1 cellular context compared by ENCODE assay signal in the genomic region with DNA sequence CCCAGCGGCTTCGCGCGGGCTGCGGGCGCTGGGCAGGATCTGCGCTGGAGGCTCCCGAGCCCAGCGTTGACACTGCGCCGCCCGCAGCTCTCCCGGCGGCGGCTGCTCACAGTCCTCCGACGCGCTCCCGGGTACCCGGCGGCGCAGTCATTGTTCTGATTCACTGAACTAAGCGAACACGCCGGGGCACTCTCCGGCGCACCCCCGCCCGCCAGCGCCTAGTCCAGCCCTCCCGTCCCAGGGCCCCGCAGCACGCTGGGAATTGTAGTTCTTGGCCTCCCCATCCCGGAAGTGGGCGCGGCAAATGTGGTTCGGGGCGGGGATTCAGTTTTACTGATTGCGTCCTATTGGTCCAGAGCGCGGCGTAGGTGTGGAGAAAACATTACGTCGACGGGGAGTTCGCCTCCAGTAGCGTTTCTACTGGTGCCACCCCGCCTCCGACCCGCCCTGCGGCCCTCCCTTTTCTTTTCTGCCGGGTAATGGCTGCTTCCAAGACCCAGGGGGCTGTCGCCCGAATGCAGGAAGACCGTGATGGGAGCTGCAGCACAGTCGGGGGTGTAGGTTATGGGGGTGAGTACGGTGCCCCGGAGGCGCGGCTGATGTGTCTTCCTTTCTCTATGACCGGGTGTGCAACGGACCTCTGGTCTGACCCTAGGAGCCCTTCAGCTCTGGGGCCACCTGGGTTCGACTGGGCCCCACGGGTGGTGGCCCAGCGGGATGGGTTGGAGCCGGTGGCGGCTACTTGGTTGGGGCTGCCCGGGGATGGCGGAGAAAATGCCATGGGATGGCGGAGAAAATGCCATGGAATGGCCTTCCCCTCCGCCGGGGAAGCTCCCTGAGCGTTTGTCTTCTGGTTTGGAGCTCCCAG.
TF ChIP-seq lines count a peak whose summit lies in the region.

A gene with protein sequence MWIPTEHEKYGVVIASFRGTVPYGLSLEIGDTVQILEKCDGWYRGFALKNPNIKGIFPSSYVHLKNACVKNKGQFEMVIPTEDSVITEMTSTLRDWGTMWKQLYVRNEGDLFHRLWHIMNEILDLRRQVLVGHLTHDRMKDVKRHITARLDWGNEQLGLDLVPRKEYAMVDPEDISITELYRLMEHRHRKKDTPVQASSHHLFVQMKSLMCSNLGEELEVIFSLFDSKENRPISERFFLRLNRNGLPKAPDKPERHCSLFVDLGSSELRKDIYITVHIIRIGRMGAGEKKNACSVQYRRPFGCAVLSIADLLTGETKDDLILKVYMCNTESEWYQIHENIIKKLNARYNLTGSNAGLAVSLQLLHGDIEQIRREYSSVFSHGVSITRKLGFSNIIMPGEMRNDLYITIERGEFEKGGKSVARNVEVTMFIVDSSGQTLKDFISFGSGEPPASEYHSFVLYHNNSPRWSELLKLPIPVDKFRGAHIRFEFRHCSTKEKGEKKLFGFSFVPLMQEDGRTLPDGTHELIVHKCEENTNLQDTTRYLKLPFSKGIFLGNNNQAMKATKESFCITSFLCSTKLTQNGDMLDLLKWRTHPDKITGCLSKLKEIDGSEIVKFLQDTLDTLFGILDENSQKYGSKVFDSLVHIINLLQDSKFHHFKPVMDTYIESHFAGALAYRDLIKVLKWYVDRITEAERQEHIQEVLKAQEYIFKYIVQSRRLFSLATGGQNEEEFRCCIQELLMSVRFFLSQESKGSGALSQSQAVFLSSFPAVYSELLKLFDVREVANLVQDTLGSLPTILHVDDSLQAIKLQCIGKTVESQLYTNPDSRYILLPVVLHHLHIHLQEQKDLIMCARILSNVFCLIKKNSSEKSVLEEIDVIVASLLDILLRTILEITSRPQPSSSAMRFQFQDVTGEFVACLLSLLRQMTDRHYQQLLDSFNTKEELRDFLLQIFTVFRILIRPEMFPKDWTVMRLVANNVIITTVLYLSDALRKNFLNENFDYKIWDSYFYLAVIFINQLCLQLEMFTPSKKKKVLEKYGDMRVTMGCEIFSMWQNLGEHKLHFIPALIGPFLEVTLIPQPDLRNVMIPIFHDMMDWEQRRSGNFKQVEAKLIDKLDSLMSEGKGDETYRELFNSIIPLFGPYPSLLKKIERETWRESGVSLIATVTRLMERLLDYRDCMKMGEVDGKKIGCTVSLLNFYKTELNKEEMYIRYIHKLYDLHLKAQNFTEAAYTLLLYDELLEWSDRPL (N-terminal part only) (minus strand): TSS at position 162 of the 868 bp plus-strand sequence. CDS start 261 bp downstream, outside the sequence.
A gene with protein sequence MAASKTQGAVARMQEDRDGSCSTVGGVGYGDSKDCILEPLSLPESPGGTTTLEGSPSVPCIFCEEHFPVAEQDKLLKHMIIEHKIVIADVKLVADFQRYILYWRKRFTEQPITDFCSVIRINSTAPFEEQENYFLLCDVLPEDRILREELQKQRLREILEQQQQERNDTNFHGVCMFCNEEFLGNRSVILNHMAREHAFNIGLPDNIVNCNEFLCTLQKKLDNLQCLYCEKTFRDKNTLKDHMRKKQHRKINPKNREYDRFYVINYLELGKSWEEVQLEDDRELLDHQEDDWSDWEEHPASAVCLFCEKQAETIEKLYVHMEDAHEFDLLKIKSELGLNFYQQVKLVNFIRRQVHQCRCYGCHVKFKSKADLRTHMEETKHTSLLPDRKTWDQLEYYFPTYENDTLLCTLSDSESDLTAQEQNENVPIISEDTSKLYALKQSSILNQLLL (plus strand): TSS at position 458 of the 868 bp plus-strand sequence. CDS start 22 bp downstream, at position 480.

TF ChIP-seq in HEK293, 187 proteins besides CTCF, POLR2A, EP300 and RAD21 (continued from another document and continues in another):
- TF ChIP-seq, protein P1, sequence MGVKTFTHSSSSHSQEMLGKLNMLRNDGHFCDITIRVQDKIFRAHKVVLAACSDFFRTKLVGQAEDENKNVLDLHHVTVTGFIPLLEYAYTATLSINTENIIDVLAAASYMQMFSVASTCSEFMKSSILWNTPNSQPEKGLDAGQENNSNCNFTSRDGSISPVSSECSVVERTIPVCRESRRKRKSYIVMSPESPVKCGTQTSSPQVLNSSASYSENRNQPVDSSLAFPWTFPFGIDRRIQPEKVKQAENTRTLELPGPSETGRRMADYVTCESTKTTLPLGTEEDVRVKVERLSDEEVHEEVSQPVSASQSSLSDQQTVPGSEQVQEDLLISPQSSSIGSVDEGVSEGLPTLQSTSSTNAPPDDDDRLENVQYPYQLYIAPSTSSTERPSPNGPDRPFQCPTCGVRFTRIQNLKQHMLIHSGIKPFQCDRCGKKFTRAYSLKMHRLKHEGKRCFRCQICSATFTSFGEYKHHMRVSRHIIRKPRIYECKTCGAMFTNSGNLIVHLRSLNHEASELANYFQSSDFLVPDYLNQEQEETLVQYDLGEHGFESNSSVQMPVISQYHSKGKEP (tag by site-specific recombination; IDR thresholded peaks at IDR 0.05), result 0 out of 2 replicates have a peak, but pooled peaks have one; percentile 37
- peak; percentile 62; the same call in 1 of the 2 replicates for TF ChIP-seq ZNF501 (tag by site-specific recombination; IDR thresholded peaks at IDR 0.05)
- TF ChIP-seq ZFHX2 (tag by site-specific recombination; conservative IDR thresholded peaks at IDR 0.05), result peak; percentile 62
- no peak for TF ChIP-seq ZNF747 (tag by site-specific recombination; IDR thresholded peaks at IDR 0.05)
- TF ChIP-seq ZNF473 (tag by site-specific recombination; IDR thresholded peaks at IDR 0.05), result no peak
- peak; percentile 35; the same call in 1 of the 2 replicates for TF ChIP-seq ZNF37A (tag by site-specific recombination; IDR thresholded peaks at IDR 0.05)
- TF ChIP-seq, protein P2, sequence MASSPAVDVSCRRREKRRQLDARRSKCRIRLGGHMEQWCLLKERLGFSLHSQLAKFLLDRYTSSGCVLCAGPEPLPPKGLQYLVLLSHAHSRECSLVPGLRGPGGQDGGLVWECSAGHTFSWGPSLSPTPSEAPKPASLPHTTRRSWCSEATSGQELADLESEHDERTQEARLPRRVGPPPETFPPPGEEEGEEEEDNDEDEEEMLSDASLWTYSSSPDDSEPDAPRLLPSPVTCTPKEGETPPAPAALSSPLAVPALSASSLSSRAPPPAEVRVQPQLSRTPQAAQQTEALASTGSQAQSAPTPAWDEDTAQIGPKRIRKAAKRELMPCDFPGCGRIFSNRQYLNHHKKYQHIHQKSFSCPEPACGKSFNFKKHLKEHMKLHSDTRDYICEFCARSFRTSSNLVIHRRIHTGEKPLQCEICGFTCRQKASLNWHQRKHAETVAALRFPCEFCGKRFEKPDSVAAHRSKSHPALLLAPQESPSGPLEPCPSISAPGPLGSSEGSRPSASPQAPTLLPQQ (tag by site-specific recombination; IDR thresholded peaks at IDR 0.05), result peak; percentile 91
- TF ChIP-seq, protein P3, sequence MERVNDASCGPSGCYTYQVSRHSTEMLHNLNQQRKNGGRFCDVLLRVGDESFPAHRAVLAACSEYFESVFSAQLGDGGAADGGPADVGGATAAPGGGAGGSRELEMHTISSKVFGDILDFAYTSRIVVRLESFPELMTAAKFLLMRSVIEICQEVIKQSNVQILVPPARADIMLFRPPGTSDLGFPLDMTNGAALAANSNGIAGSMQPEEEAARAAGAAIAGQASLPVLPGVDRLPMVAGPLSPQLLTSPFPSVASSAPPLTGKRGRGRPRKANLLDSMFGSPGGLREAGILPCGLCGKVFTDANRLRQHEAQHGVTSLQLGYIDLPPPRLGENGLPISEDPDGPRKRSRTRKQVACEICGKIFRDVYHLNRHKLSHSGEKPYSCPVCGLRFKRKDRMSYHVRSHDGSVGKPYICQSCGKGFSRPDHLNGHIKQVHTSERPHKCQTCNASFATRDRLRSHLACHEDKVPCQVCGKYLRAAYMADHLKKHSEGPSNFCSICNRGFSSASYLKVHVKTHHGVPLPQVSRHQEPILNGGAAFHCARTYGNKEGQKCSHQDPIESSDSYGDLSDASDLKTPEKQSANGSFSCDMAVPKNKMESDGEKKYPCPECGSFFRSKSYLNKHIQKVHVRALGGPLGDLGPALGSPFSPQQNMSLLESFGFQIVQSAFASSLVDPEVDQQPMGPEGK (tag by site-specific recombination; IDR thresholded peaks at IDR 0.05), result peak; percentile 83
- TF ChIP-seq ZNF561 (tag by site-specific recombination; IDR thresholded peaks at IDR 0.05; ENCODE audit: borderline replicate concordance), result peak; percentile 78
- TF ChIP-seq, protein P4, sequence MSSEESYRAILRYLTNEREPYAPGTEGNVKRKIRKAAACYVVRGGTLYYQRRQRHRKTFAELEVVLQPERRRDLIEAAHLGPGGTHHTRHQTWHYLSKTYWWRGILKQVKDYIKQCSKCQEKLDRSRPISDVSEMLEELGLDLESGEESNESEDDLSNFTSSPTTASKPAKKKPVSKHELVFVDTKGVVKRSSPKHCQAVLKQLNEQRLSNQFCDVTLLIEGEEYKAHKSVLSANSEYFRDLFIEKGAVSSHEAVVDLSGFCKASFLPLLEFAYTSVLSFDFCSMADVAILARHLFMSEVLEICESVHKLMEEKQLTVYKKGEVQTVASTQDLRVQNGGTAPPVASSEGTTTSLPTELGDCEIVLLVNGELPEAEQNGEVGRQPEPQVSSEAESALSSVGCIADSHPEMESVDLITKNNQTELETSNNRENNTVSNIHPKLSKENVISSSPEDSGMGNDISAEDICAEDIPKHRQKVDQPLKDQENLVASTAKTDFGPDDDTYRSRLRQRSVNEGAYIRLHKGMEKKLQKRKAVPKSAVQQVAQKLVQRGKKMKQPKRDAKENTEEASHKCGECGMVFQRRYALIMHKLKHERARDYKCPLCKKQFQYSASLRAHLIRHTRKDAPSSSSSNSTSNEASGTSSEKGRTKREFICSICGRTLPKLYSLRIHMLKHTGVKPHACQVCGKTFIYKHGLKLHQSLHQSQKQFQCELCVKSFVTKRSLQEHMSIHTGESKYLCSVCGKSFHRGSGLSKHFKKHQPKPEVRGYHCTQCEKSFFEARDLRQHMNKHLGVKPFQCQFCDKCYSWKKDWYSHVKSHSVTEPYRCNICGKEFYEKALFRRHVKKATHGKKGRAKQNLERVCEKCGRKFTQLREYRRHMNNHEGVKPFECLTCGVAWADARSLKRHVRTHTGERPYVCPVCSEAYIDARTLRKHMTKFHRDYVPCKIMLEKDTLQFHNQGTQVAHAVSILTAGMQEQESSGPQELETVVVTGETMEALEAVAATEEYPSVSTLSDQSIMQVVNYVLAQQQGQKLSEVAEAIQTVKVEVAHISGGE (tag by site-specific recombination; conservative IDR thresholded peaks at IDR 0.05; ENCODE audit: low read depth), result peak; percentile 57
- TF ChIP-seq ZNF529 (tag by site-specific recombination; IDR thresholded peaks at IDR 0.05; ENCODE audit: insufficient replicate concordance), result no peak
- no peak for TF ChIP-seq ZNF132 (tag by site-specific recombination; IDR thresholded peaks at IDR 0.05; ENCODE audit: borderline replicate concordance)
- TF ChIP-seq, protein P5, sequence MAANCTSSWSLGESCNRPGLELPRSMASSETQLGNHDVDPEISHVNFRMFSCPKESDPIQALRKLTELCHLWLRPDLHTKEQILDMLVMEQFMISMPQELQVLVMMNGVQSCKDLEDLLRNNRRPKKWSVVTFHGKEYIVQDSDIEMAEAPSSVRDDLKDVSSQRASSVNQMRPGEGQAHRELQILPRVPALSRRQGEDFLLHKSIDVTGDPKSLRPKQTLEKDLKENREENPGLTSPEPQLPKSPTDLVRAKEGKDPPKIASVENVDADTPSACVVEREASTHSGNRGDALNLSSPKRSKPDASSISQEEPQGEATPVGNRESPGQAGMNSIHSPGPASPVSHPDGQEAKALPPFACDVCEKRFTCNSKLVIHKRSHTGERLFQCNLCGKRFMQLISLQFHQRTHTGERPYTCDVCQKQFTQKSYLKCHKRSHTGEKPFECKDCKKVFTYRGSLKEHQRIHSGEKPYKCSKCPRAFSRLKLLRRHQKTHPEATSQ (tag by site-specific recombination; IDR thresholded peaks at IDR 0.05), result 0 out of 2 replicates have a peak, but pooled peaks have one; percentile 18
- TF ChIP-seq SP2 (tag by site-specific recombination; IDR thresholded peaks at IDR 0.05), result peak; percentile 96
- TF ChIP-seq KLF7 (tag by site-specific recombination; IDR thresholded peaks at IDR 0.05; ENCODE audit: borderline replicate concordance), result 0 out of 2 replicates have a peak, but pooled peaks have one; percentile 19
- 0 out of 2 replicates have a peak, but pooled peaks have one; percentile 29 for TF ChIP-seq ZNF391 (tag by site-specific recombination; IDR thresholded peaks at IDR 0.05; ENCODE audit: borderline replicate concordance, low read depth)
- TF ChIP-seq ZNF24 (tag by site-specific recombination; IDR thresholded peaks at IDR 0.05), result peak; percentile 14; the same call in 1 of the 2 replicates
- TF ChIP-seq GLIS2 (tag by site-specific recombination; IDR thresholded peaks at IDR 0.05), result peak; percentile 99
- TF ChIP-seq ZSCAN30 (tag by site-specific recombination; IDR thresholded peaks at IDR 0.05), result peak; percentile 88
- TF ChIP-seq ZNF416 (tag by site-specific recombination; IDR thresholded peaks at IDR 0.05), result no peak
- TF ChIP-seq ZNF777 (tag by site-specific recombination; IDR thresholded peaks at IDR 0.05; ENCODE audit: borderline replicate concordance), result 0 out of 2 replicates have a peak, but pooled peaks have one; percentile 18
- TF ChIP-seq, protein P6, sequence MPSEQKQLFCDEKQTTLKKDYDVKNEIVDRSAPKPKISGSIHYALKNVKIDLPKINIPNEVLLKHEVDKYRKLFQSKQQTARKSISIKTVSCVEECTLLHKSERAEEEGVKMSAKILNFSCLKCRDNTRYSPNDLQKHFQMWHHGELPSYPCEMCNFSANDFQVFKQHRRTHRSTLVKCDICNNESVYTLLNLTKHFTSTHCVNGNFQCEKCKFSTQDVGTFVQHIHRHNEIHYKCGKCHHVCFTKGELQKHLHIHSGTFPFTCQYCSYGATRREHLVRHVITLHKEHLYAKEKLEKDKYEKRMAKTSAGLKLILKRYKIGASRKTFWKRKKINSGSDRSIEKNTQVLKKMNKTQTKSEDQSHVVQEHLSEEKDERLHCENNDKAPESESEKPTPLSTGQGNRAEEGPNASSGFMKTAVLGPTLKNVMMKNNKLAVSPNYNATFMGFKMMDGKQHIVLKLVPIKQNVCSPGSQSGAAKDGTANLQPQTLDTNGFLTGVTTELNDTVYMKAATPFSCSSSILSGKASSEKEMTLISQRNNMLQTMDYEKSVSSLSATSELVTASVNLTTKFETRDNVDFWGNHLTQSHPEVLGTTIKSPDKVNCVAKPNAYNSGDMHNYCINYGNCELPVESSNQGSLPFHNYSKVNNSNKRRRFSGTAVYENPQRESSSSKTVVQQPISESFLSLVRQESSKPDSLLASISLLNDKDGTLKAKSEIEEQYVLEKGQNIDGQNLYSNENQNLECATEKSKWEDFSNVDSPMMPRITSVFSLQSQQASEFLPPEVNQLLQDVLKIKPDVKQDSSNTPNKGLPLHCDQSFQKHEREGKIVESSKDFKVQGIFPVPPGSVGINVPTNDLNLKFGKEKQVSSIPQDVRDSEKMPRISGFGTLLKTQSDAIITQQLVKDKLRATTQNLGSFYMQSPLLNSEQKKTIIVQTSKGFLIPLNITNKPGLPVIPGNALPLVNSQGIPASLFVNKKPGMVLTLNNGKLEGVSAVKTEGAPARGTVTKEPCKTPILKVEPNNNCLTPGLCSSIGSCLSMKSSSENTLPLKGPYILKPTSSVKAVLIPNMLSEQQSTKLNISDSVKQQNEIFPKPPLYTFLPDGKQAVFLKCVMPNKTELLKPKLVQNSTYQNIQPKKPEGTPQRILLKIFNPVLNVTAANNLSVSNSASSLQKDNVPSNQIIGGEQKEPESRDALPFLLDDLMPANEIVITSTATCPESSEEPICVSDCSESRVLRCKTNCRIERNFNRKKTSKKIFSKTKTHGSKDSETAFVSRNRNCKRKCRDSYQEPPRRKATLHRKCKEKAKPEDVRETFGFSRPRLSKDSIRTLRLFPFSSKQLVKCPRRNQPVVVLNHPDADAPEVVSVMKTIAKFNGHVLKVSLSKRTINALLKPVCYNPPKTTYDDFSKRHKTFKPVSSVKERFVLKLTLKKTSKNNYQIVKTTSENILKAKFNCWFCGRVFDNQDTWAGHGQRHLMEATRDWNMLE (tag by site-specific recombination; conservative IDR thresholded peaks at IDR 0.05; ENCODE audit: low read depth), result no peak
- TF ChIP-seq SP7 (tag by site-specific recombination; IDR thresholded peaks at IDR 0.05), result peak; percentile 37; the same call in 1 of the 2 replicates
- peak; percentile 30; the same call in 1 of the 2 replicates for TF ChIP-seq ZNF843 (tag by site-specific recombination; IDR thresholded peaks at IDR 0.05)
